Comparison of ENCODE assay signal across 37 cellular contexts in genomic region chr5:75519761-75520160, GRCh38.
"Had no signal": no experiment of that assay in that cellular context is flagged by ENCODE, and none has a peak within 500 bp of the region (broad histone marks: within the 10 kb centered on the region; RNA-seq: fewer than 3 reads in every experiment).

No MANE protein-coding gene starts in this region.

- FAIRE-seq: RCC 7860 had no signal

- H3K4me3 Mint-ChIP-seq: activated B cell treated with CpG ODN at 0.5 μM for 24 hours; activated CD4-positive, alpha-beta memory T cell treated with anti-CD3 and anti-CD28 coated beads for 36 hours; activated CD8-positive, alpha-beta memory T cell treated with anti-CD3 and anti-CD28 coated beads, Interleukin-2, amount 10 ng/mL, durations not matched to agents 7 days and 5 days; activated naive CD4-positive, alpha-beta T cell treated with anti-CD3 and anti-CD28 coated beads, Interleukin-2, amount 10 ng/mL, durations not matched to agents 7 days and 5 days; activated naive CD8-positive, alpha-beta T cell treated with anti-CD3 and anti-CD28 coated beads for 36 hours; central memory CD8-positive, alpha-beta T cell; T-cell; T-helper 17 cell had no signal

- DNase-seq: activated B cell treated with CpG ODN at 0.5 μM for 24 hours; activated CD4-positive, alpha-beta memory T cell treated with anti-CD3 and anti-CD28 coated beads for 36 hours; activated CD4-positive, alpha-beta T cell treated with anti-CD3 and anti-CD28 coated beads for 4 hours; activated CD4-positive, alpha-beta T cell treated with anti-CD3 and anti-CD28 coated beads, Interleukin-2, amount 50 U/mL, for 1 hour; activated CD4-positive, CD25-positive, alpha-beta regulatory T cell treated with anti-CD3 and anti-CD28 coated beads, Interleukin-2, amount 50 U/mL, for 72 hours; activated CD8-positive, alpha-beta memory T cell treated with anti-CD3 and anti-CD28 coated beads for 24 hours; activated CD8-positive, alpha-beta memory T cell treated with anti-CD3 and anti-CD28 coated beads, Interleukin-2, amount 10 ng/mL, durations not matched to agents 7 days and 5 days; activated CD8-positive, alpha-beta memory T cell treated with anti-CD3 and anti-CD28 coated beads, Interleukin-2, amount 50 U/mL, for 48 hours; activated effector memory CD4-positive, alpha-beta T cell treated with Interleukin-2 at 50 U/mL for 16 hours; activated naive CD4-positive, alpha-beta T cell treated with anti-CD3 and anti-CD28 coated beads, Interleukin-2, amount 10 ng/mL, durations not matched to agents 7 days and 5 days; activated naive CD8-positive, alpha-beta T cell treated with anti-CD3 and anti-CD28 coated beads for 36 hours; amygdala; Karpas-422; MG63; NCI-H1092 treated with DMSO at 0.1 percent for 48 hours; NCI-H1417; NCI-H146; NCI-H187; NCI-H2029 treated with DMSO at 0.1 percent for 48 hours; NCI-H2107; NCI-H2171; NCI-H510A; NCI-H526; NCI-H748 treated with DMSO at 0.1 percent for 48 hours; PC-9; SIG-M5; T-cell; T-helper 17 cell; T-helper 9 cell had no signal

- ATAC-seq: activated CD8-positive, alpha-beta memory T cell treated with anti-CD3 and anti-CD28 coated beads, Interleukin-2, amount 10 ng/mL, durations not matched to agents 7 days and 5 days; Right ventricle myocardium inferior; SK-N-SH treated with all-trans-retinoic acid at 6 μM for 48 hours; T-cell; T-helper 17 cell had no signal

- H3K36me3 ChIP-seq: ascending aorta, cardiac muscle cell had no signal

- H3K27me3 ChIP-seq: ascending aorta, cardiac muscle cell, MG63 had no signal

- H3K27ac ChIP-seq: ascending aorta, cardiac muscle cell, PC-9, RWPE1, VCaP had no signal

- H3K27ac Mint-ChIP-seq: activated B cell treated with CpG ODN at 0.5 μM for 24 hours; activated CD4-positive, alpha-beta memory T cell treated with anti-CD3 and anti-CD28 coated beads for 36 hours; activated CD8-positive, alpha-beta memory T cell treated with anti-CD3 and anti-CD28 coated beads, Interleukin-2, amount 10 ng/mL, durations not matched to agents 7 days and 5 days; activated naive CD4-positive, alpha-beta T cell treated with anti-CD3 and anti-CD28 coated beads, Interleukin-2, amount 10 ng/mL, durations not matched to agents 7 days and 5 days; activated naive CD8-positive, alpha-beta T cell treated with anti-CD3 and anti-CD28 coated beads for 36 hours; T-cell; T-helper 17 cell had no signal

- H3K4me3 ChIP-seq: ascending aorta, cardiac muscle cell, MG63, PC-9 had no signal

- H3K27me3 Mint-ChIP-seq: activated B cell treated with CpG ODN at 0.5 μM for 24 hours; activated CD4-positive, alpha-beta memory T cell treated with anti-CD3 and anti-CD28 coated beads for 36 hours; activated CD8-positive, alpha-beta memory T cell treated with anti-CD3 and anti-CD28 coated beads, Interleukin-2, amount 10 ng/mL, durations not matched to agents 7 days and 5 days; activated naive CD4-positive, alpha-beta T cell treated with anti-CD3 and anti-CD28 coated beads, Interleukin-2, amount 10 ng/mL, durations not matched to agents 7 days and 5 days; activated naive CD8-positive, alpha-beta T cell treated with anti-CD3 and anti-CD28 coated beads for 36 hours; central memory CD8-positive, alpha-beta T cell; T-cell; T-helper 17 cell had no signal
